Comparison of ENCODE assay signal across 5 cellular contexts in the genomic region with DNA sequence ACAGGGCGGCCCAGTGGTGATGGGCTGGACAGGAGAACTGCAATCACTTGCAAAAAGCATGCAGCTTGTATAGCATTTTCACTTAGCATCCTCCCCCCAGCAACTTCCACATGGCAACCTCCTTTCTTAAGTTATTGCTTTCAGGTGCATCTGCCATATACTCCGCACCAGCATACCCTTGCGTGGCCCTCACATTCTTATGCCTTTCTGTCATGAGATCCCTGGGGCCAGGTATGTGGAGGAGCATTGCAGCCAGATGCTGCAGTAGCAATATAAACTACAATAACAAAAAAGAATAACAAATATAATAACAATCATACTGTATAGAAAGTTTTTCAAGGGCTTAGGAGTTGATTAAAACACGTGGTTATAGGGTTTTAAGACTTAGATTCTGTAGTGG.
"Had no signal": no experiment of that assay in that cellular context is flagged by ENCODE, and none has a peak within 500 bp of the region (broad histone marks: within the 10 kb centered on the region; RNA-seq: fewer than 3 reads in every experiment).

No MANE protein-coding gene starts in this region.

- DNase-seq: IMR-90, KBM-7, KG1 had no signal

- H3K27ac ChIP-seq: HL-60 had no signal

- H3K4me3 ChIP-seq: K562 had no signal
